ENCODE assay signal across 26 cellular contexts in genomic region chr17:33776903-33777302, GRCh38.
"Had no signal": no experiment of that assay in that cellular context is flagged by ENCODE, and none has a peak within 500 bp of the region (broad histone marks: within the 10 kb centered on the region; RNA-seq: fewer than 3 reads in every experiment).

No MANE protein-coding gene starts in this region.

- H3K27me3 ChIP-seq: testis, thyroid gland, tibial nerve, upper lobe of left lung, upper lobe of right lung, uterus, vagina had no signal

- H3K4me3 ChIP-seq: stomach, suprapubic skin, testis, thoracic aorta, thyroid gland, tibial artery, tibial nerve, transverse colon, upper lobe of left lung, upper lobe of right lung, uterus, vagina had no signal

- H3K36me3 ChIP-seq: stomach, suprapubic skin, thoracic aorta, thyroid gland, tibial artery, tibial nerve, transverse colon, upper lobe of left lung, upper lobe of right lung, uterus, vagina had no signal

- DNase-seq: stimulated activated CD4-positive, alpha-beta T cell treated with anti-CD3 and anti-CD28 coated beads, Interleukin-2, amount 100 ng/mL, for 48 hours; stimulated activated CD4-positive, alpha-beta T cell treated with anti-CD3 and anti-CD28 coated beads, Interleukin-4, amount 100 ng/mL, for 1 hour; stimulated activated CD4-positive, alpha-beta T cell treated with anti-CD3 and anti-CD28 coated beads, Interleukin-4, amount 100 ng/mL, for 24 hours; stimulated activated CD4-positive, alpha-beta T cell treated with anti-CD3 and anti-CD28 coated beads, Interleukin-4, amount 100 ng/mL, for 4 hours; stimulated activated CD8-positive, alpha-beta memory T cell treated with anti-CD3 and anti-CD28 coated beads, Interleukin-4, amount 100 ng/mL, for 48 hours; stimulated activated naive B cell treated with anti-CD40 and anti-IgM and Interleukin-4, amounts not matched to agents 10 μg/mL and 1 μg/mL and 100 μg/mL, for 72 hours; stimulated activated naive CD4-positive, alpha-beta T cell; stimulated activated naive CD4-positive, alpha-beta T cell treated with Interleukin-2 at 50 U/mL for 16 hours; stimulated activated naive CD8-positive, alpha-beta T cell treated with anti-CD3 and anti-CD28 coated beads, Interleukin-15, amount 100 ng/mL, for 72 hours; stimulated activated naive CD8-positive, alpha-beta T cell treated with anti-CD3 and anti-CD28 coated beads, Interleukin-15, Interleukin-2, amounts not matched to agents 100 U/mL and 50 U/mL, for 24 hours; stomach; substantia nigra; testis; thyroid gland; tibial artery; transverse colon; trophoblast cell; upper lobe of right lung; uterus had no signal

- ATAC-seq: stimulated activated effector memory CD8-positive, alpha-beta T cell treated with anti-CD3 and anti-CD28 coated beads, Interleukin-12 subunit alpha, Interleukin-12 subunit beta, amount 100 ng/mL, for 72 hours; stimulated activated memory B cell treated with anti-CD40 and anti-IgM and Interleukin-4, amounts not matched to agents 10 μg/mL and 1 μg/mL and 100 μg/mL, for 72 hours; stimulated activated naive B cell treated with anti-CD40 and anti-IgM and Interleukin-4, amounts not matched to agents 10 μg/mL and 1 μg/mL and 100 μg/mL, for 72 hours; stimulated activated naive CD8-positive, alpha-beta T cell treated with anti-CD3 and anti-CD28 coated beads, Interleukin-15, amount 100 ng/mL, for 72 hours; stimulated activated naive CD8-positive, alpha-beta T cell treated with anti-CD3 and anti-CD28 coated beads, Interleukin-15, Interleukin-2, amounts not matched to agents 100 U/mL and 50 U/mL, for 24 hours; upper lobe of right lung had no signal

- H3K27ac ChIP-seq: stomach, suprapubic skin, testis, thoracic aorta, thyroid gland, tibial artery, tibial nerve, transverse colon, upper lobe of left lung, upper lobe of right lung, uterus, vagina had no signal

- H3K9me3 ChIP-seq: stomach, suprapubic skin, testis, thoracic aorta, thyroid gland, tibial artery, tibial nerve, transverse colon, upper lobe of left lung, upper lobe of right lung, uterus, vagina had no signal

- H3K4me1 ChIP-seq: stomach, suprapubic skin, tibial artery, tibial nerve, transverse colon, upper lobe of left lung, upper lobe of right lung, uterus, vagina had no signal
